ENCODE assay signal across 8 cellular contexts in genomic region chr18:28175930-28176673, GRCh38. TPM values are rescaled to one million over a fixed set of nuclear protein-coding genes. Genes with fewer than 3 reads are reported as not detected.
DNase-seq lines count a peak whose midpoint lies in the region; ATAC-seq and TF ChIP-seq lines count a peak whose summit lies in the region.

No MANE protein-coding gene starts in this region.

- H3K27me3 Mint-ChIP-seq in brain, result peaks cover 28% of the 10 kb centered on the region
- H3K27me3 Mint-ChIP-seq in stimulated activated naive CD8-positive, alpha-beta T cell treated with anti-CD3 and anti-CD28 coated beads, Interleukin-15, amount 100 ng/mL, for 72 hours, result peaks cover 49% of the 10 kb centered on the region

- H3K9me3 Mint-ChIP-seq in brain, result peaks cover 0 to 4% (median 0%) of the 10 kb centered on the region in 5 experiments
- H3K9me3 Mint-ChIP-seq in stimulated activated naive CD8-positive, alpha-beta T cell treated with anti-CD3 and anti-CD28 coated beads, Interleukin-15, amount 100 ng/mL, for 72 hours, result peaks cover 0 to 6% of the 10 kb centered on the region in 2 donors

- ATAC-seq in stimulated activated naive CD8-positive, alpha-beta T cell treated with anti-CD3 and anti-CD28 coated beads, Interleukin-15, amount 100 ng/mL, for 72 hours, result no peak
- ATAC-seq in HG03097 (IDR thresholded peaks at IDR 0.05; ENCODE audit: low FRiP score, unreplicated experiment), result no peak

- H3K27ac Mint-ChIP-seq in brain, result peak overlapping the region; percentile 97 to 100 (median 99)
- no peak overlapping the region for H3K27ac Mint-ChIP-seq in stimulated activated naive CD8-positive, alpha-beta T cell treated with anti-CD3 and anti-CD28 coated beads, Interleukin-15, amount 100 ng/mL, for 72 hours

- DNase-seq in EH (ENCODE audit: low read depth) (peak; percentile 48), NCI-H146 (lab: John Stamatoyannopoulos, UW) (peak; percentile 69), iris pigment epithelial cell (ENCODE audit: low read depth) (peak; percentile 38)
- DNase-seq in stimulated activated naive CD8-positive, alpha-beta T cell treated with anti-CD3 and anti-CD28 coated beads, Interleukin-15, amount 100 ng/mL, for 72 hours, result no peak
- DNase-seq in stimulated activated CD4-positive, alpha-beta T cell treated with anti-CD3 and anti-CD28 coated beads, Interleukin-4, amount 100 ng/mL, for 4 hours, result no peak
- DNase-seq in stimulated activated CD4-positive, alpha-beta T cell treated with anti-CD3 and anti-CD28 coated beads, Interleukin-4, amount 100 ng/mL, for 1 hour, result no peak

- H3K4me3 Mint-ChIP-seq in brain, result peak overlapping the region; percentile 94 to 98 (median 98)
- H3K4me3 Mint-ChIP-seq in stimulated activated naive CD8-positive, alpha-beta T cell treated with anti-CD3 and anti-CD28 coated beads, Interleukin-15, amount 100 ng/mL, for 72 hours, result peak overlapping the region; percentile 77 to 82

- peaks cover 9% of the 10 kb centered on the region for H3K36me3 Mint-ChIP-seq in brain

- no peak for TF ChIP-seq CTCF in brain (conservative IDR thresholded peaks at IDR 0.05)

- peaks cover 48% of the 10 kb centered on the region for H3K4me1 Mint-ChIP-seq in brain
- H3K4me1 Mint-ChIP-seq in stimulated activated naive CD8-positive, alpha-beta T cell treated with anti-CD3 and anti-CD28 coated beads, Interleukin-15, amount 100 ng/mL, for 72 hours, result peaks cover 25% of the 10 kb centered on the region

RNA-seq across cellular contexts. Expression of gene CDH2, which starts 0.8 kb away (rescaled TPM):
- 85.4 TPM for polyA plus RNA-seq in brain (ENCODE audit: insufficient read depth, low read depth, low replicate concordance)

Comparison
In these comparisons a context has a peak if more than half of its experiments do, and no peak if none do; other contexts are left out.
1. DNase-seq: peak in EH (single experiment), NCI-H146 (single experiment) and iris pigment epithelial cell (single experiment); none in stimulated activated naive CD8-positive, alpha-beta T cell treated with anti-CD3 and anti-CD28 coated beads, Interleukin-15, amount 100 ng/mL, for 72 hours (0 of 2), stimulated activated CD4-positive, alpha-beta T cell treated with anti-CD3 and anti-CD28 coated beads, Interleukin-4, amount 100 ng/mL, for 4 hours (0 of 2) and stimulated activated CD4-positive, alpha-beta T cell treated with anti-CD3 and anti-CD28 coated beads, Interleukin-4, amount 100 ng/mL, for 1 hour (single experiment).
2. H3K27ac Mint-ChIP-seq: peak in brain (5 of 5); none in stimulated activated naive CD8-positive, alpha-beta T cell treated with anti-CD3 and anti-CD28 coated beads, Interleukin-15, amount 100 ng/mL, for 72 hours (0 of 2).